ENCODE assay signal across 1 cellular context in the genomic region with DNA sequence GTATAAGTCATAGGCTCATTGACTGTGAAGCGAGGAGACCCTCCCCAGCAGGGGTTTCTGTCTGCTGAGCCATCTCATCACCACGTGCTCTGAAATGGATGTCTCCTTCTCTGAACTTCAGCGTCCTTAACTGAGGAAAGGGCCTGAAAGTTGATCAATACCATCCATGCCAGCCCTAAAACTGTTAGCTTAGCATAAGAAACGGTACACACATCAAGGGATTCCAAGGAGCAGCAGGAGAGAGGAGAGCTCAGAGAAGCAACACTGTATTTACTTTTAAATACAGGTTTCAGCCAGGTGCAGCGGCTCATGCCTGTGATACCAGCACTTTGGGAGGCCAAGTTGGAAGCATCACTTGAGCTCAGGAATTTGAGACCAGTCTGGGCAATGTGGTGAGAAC.
TF ChIP-seq lines count a peak whose summit lies in the region.

No MANE protein-coding gene starts in this region.

TF ChIP-seq in GM23338, 12 proteins besides CTCF, POLR2A, EP300 and RAD21 (continued from another document):
- TF ChIP-seq, protein P1, sequence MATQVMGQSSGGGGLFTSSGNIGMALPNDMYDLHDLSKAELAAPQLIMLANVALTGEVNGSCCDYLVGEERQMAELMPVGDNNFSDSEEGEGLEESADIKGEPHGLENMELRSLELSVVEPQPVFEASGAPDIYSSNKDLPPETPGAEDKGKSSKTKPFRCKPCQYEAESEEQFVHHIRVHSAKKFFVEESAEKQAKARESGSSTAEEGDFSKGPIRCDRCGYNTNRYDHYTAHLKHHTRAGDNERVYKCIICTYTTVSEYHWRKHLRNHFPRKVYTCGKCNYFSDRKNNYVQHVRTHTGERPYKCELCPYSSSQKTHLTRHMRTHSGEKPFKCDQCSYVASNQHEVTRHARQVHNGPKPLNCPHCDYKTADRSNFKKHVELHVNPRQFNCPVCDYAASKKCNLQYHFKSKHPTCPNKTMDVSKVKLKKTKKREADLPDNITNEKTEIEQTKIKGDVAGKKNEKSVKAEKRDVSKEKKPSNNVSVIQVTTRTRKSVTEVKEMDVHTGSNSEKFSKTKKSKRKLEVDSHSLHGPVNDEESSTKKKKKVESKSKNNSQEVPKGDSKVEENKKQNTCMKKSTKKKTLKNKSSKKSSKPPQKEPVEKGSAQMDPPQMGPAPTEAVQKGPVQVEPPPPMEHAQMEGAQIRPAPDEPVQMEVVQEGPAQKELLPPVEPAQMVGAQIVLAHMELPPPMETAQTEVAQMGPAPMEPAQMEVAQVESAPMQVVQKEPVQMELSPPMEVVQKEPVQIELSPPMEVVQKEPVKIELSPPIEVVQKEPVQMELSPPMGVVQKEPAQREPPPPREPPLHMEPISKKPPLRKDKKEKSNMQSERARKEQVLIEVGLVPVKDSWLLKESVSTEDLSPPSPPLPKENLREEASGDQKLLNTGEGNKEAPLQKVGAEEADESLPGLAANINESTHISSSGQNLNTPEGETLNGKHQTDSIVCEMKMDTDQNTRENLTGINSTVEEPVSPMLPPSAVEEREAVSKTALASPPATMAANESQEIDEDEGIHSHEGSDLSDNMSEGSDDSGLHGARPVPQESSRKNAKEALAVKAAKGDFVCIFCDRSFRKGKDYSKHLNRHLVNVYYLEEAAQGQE (IDR thresholded peaks at IDR 0.05; ENCODE audit: unreplicated experiment), result no peak
- no peak for TF ChIP-seq EZH2phosphoT487 (IDR thresholded peaks at IDR 0.05; ENCODE audit: unreplicated experiment)
- TF ChIP-seq, protein P2, sequence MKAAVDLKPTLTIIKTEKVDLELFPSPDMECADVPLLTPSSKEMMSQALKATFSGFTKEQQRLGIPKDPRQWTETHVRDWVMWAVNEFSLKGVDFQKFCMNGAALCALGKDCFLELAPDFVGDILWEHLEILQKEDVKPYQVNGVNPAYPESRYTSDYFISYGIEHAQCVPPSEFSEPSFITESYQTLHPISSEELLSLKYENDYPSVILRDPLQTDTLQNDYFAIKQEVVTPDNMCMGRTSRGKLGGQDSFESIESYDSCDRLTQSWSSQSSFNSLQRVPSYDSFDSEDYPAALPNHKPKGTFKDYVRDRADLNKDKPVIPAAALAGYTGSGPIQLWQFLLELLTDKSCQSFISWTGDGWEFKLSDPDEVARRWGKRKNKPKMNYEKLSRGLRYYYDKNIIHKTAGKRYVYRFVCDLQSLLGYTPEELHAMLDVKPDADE (IDR thresholded peaks at IDR 0.05), result no peak
- no peak for TF ChIP-seq NANOG (IDR thresholded peaks at IDR 0.05; ENCODE audit: borderline replicate concordance)
- no peak for TF ChIP-seq ZNF331 (CRISPR knock-in tag; IDR thresholded peaks at IDR 0.05; ENCODE audit: low read depth)
- no peak for TF ChIP-seq JUNB (IDR thresholded peaks at IDR 0.05; ENCODE audit: unreplicated experiment)
- no peak for TF ChIP-seq CREB1 (CRISPR knock-in tag; IDR thresholded peaks at IDR 0.05; ENCODE audit: low read depth)
- TF ChIP-seq POLR2AphosphoS5 (IDR thresholded peaks at IDR 0.05; ENCODE audit: low read depth), result no peak
